ENCODE assay signal across 1 cellular context in the genomic region with DNA sequence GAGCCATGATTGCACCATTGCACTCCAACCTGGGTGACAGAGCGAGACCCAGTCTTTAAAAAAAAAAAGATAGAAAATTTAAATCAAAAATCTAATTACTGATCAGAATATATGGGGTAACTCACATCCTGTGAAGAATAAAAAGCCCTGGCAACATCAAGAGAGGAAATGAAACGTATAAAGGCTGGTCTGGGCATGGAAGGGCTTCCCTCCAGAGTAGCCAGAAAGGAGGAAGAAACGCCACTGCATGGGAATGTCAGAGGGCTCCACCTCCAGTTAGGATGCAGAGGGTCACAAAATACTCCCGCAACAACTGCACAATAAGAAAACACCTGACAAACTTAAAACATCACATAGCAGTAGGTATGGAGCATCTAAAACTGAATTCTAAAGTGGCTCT.
TF ChIP-seq lines count a peak whose summit lies in the region.

No MANE protein-coding gene starts in this region.

TF ChIP-seq in IMR-90, 13 proteins besides CTCF, POLR2A, EP300 and RAD21:
- TF ChIP-seq RFX5 (IDR thresholded peaks at IDR 0.05; ENCODE audit: low read depth, low read length) (no peak), BHLHE40 (IDR thresholded peaks at IDR 0.05; ENCODE audit: low read depth, low read length) (no peak), MAZ (IDR thresholded peaks at IDR 0.05; ENCODE audit: borderline replicate concordance, low read depth, low read length) (no peak), CEBPB (IDR thresholded peaks at IDR 0.05; ENCODE audit: low read depth, low read length) (no peak), NFE2L2 (IDR thresholded peaks at IDR 0.05; ENCODE audit: low read depth, low read length) (no peak), MAFK (IDR thresholded peaks at IDR 0.05; ENCODE audit: low read depth, low read length) (no peak), CHD1 (IDR thresholded peaks at IDR 0.05; ENCODE audit: low read depth, low read length) (no peak), FOS (IDR thresholded peaks at IDR 0.05; ENCODE audit: low read depth, low read length) (no peak), SMC3 (IDR thresholded peaks at IDR 0.05; ENCODE audit: low read depth, low read length) (no peak), MXI1 (IDR thresholded peaks at IDR 0.05; ENCODE audit: borderline replicate concordance, low read depth, low read length) (no peak), RCOR1 (IDR thresholded peaks at IDR 0.05; ENCODE audit: insufficient replicate concordance, low read length) (no peak)
- TF ChIP-seq, protein P1, sequence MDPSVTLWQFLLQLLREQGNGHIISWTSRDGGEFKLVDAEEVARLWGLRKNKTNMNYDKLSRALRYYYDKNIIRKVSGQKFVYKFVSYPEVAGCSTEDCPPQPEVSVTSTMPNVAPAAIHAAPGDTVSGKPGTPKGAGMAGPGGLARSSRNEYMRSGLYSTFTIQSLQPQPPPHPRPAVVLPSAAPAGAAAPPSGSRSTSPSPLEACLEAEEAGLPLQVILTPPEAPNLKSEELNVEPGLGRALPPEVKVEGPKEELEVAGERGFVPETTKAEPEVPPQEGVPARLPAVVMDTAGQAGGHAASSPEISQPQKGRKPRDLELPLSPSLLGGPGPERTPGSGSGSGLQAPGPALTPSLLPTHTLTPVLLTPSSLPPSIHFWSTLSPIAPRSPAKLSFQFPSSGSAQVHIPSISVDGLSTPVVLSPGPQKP (IDR thresholded peaks at IDR 0.05; ENCODE audit: borderline replicate concordance, low read depth, low read length), result no peak
- TF ChIP-seq, protein P2, sequence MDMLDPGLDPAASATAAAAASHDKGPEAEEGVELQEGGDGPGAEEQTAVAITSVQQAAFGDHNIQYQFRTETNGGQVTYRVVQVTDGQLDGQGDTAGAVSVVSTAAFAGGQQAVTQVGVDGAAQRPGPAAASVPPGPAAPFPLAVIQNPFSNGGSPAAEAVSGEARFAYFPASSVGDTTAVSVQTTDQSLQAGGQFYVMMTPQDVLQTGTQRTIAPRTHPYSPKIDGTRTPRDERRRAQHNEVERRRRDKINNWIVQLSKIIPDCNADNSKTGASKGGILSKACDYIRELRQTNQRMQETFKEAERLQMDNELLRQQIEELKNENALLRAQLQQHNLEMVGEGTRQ (IDR thresholded peaks at IDR 0.05; ENCODE audit: low read depth, low read length), result no peak
